Comparison of ENCODE assay signal across 13 cellular contexts in the genomic region with DNA sequence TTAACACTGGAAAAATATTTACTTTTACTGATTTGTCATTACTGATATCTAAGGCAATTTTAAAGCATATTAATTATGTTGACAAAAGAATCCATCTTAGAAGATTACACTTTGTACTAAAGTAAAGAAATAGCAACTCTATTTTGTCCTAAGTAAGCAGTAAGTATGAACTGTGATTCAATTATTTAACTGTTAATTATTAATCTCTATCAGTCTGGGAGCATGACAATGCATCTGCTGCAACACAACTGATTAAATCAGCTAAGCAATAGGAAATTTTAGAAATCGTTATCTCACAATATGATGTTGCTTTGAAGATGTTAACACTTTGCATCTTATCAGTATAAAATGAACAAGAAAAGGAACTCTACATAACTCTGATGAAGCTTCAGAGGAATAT.
DNase-seq lines count a peak whose midpoint lies in the region; ATAC-seq, FAIRE-seq and TF ChIP-seq lines count a peak whose summit lies in the region.
"Had no signal": no experiment of that assay in that cellular context is flagged by ENCODE, and none has a peak within 500 bp of the region (broad histone marks: within the 10 kb centered on the region; RNA-seq: fewer than 3 reads in every experiment).

No MANE protein-coding gene starts in this region.

- no peak for TF ChIP-seq EP300 in A549 (IDR thresholded peaks at IDR 0.05)

- POLR2A ChIA-PET in A549 (lab: Yijun Ruan, JAX) = no interaction called here

- H3K4me2 ChIP-seq in A549 = peak overlapping the region; percentile 12; the same call in 2 of the 3 replicates
- H3K4me2 ChIP-seq: GM23338 had no signal

- H3K9me3 ChIP-seq in A549 = no peaks in the 10 kb centered on the region

- no peak for TF ChIP-seq RAD21 in A549 (conservative IDR thresholded peaks at IDR 0.05 in 1 of 2, IDR thresholded peaks at IDR 0.05 in 1 of 2)

- no peak overlapping the region for H3K27ac ChIP-seq in A549

- peaks cover 15% of the 10 kb centered on the region; the same call in 2 of the 3 replicates for H3K4me1 ChIP-seq in A549

- no peak for TF ChIP-seq POLR2A in A549 (IDR thresholded peaks at IDR 0.05; ENCODE audit: low read length)

- TF ChIP-seq CTCF in A549 (IDR thresholded peaks at IDR 0.05) (no peak), epithelial cell of proximal tubule (conservative IDR thresholded peaks at IDR 0.05; ENCODE audit: low read depth, low read length) (no peak)

- CTCF ChIA-PET in A549 (lab: Yijun Ruan, JAX) = no interaction called here

- H3K4me3 ChIP-seq in A549 (no peak overlapping the region), epithelial cell of proximal tubule (ENCODE audit: low read depth, low read length) (no peak overlapping the region)
- H3K4me3 ChIP-seq: GM12878, GM23338 had no signal

- no peak for FAIRE-seq in A549 (lab: Jason Lieb, UNC)
- FAIRE-seq: GM12878 had no signal

- WGBS in A549 (ENCODE audit: missing lambda C conversion rate) = 30% methylated on average over 1 of the region's 1 CpG

- DNase-seq in A549 (ENCODE audit: low read depth in 1 of 2, low spot score in 1 of 2) = peak in 1 of 2 experiments; percentile 3
- DNase-seq in HT-29 (ENCODE audit: low spot score) = peak; percentile 12
- DNase-seq in epithelial cell of proximal tubule (ENCODE audit: low read depth) = peak; percentile 3
- DNase-seq in renal cortical epithelial cell (ENCODE audit: low read depth) = peak; percentile 66
- DNase-seq in SW 1271 (lab: John Stamatoyannopoulos, UW) = no peak
- DNase-seq: CD8-positive, alpha-beta T cell; COR-L47; DMS79; H7 had no signal

- ATAC-seq in A549 (0 out of 6 replicates have a peak, but pooled peaks of 1 of the 2 experiments have one; percentile 35), HG03571 (IDR thresholded peaks at IDR 0.05; ENCODE audit: unreplicated experiment) (no peak), GM19395 (IDR thresholded peaks at IDR 0.05; ENCODE audit: unreplicated experiment) (no peak)
- ATAC-seq: CD8-positive, alpha-beta T cell; GM12878; GM23338 had no signal

TF ChIP-seq in A549, 52 proteins besides CTCF, POLR2A, EP300 and RAD21:
- TF ChIP-seq FOSB (CRISPR knock-in tag; IDR thresholded peaks at IDR 0.05) (no peak), POLR2AphosphoS2 (conservative IDR thresholded peaks at IDR 0.05; ENCODE audit: low read length) (no peak), ZC3H11A (IDR thresholded peaks at IDR 0.05) (no peak), FOXS1 (CRISPR knock-in tag; IDR thresholded peaks at IDR 0.05) (no peak), ESRRA (IDR thresholded peaks at IDR 0.05; ENCODE audit: borderline replicate concordance, low read length) (no peak), CEBPB (IDR thresholded peaks at IDR 0.05) (no peak), RCOR1 (IDR thresholded peaks at IDR 0.05; ENCODE audit: low read depth, low read length) (no peak)
- TF ChIP-seq, protein P1, sequence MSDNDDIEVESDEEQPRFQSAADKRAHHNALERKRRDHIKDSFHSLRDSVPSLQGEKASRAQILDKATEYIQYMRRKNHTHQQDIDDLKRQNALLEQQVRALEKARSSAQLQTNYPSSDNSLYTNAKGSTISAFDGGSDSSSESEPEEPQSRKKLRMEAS (IDR thresholded peaks at IDR 0.05) = no peak
- TF ChIP-seq, protein P2, sequence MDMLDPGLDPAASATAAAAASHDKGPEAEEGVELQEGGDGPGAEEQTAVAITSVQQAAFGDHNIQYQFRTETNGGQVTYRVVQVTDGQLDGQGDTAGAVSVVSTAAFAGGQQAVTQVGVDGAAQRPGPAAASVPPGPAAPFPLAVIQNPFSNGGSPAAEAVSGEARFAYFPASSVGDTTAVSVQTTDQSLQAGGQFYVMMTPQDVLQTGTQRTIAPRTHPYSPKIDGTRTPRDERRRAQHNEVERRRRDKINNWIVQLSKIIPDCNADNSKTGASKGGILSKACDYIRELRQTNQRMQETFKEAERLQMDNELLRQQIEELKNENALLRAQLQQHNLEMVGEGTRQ (IDR thresholded peaks at IDR 0.05) = no peak
TF ChIP-seq in A549: peak in this region for 0.

Comparison
In these comparisons a context has a peak if more than half of its experiments do, and no peak if none do; other contexts are left out.
1. DNase-seq: peak in HT-29 (single experiment), epithelial cell of proximal tubule (single experiment) and renal cortical epithelial cell (single experiment); none in SW 1271 (0 of 2).